Comparison of ENCODE assay signal across 1 cellular context in genomic region chr1:147959680-147960079, GRCh38. TPM values are rescaled to one million over a fixed set of nuclear protein-coding genes. Genes with fewer than 3 reads are reported as not detected.
"Had no signal": no experiment of that assay in that cellular context is flagged by ENCODE, and none has a peak within 500 bp of the region (broad histone marks: within the 10 kb centered on the region; RNA-seq: fewer than 3 reads in every experiment).

No MANE protein-coding gene starts in this region.

RNA-seq across cellular contexts. Expression of gene GJA8, which starts 57.1 kb away (rescaled TPM):
- total RNA-seq: G401 had no signal
